In genomic region chr1:164560504-164560903, GRCh38 we compare ENCODE assay signal across 9 cellular contexts. TPM values are rescaled to one million over a fixed set of nuclear protein-coding genes. Genes with fewer than 3 reads are reported as not detected.
A peak's percentile ranks its signal among the peaks of the same experiment; 100 is the strongest.
DNase-seq lines count a peak whose midpoint lies in the region; ATAC-seq and TF ChIP-seq lines count a peak whose summit lies in the region.
"Had no signal": no experiment of that assay in that cellular context is flagged by ENCODE, and none has a peak within 500 bp of the region (broad histone marks: within the 10 kb centered on the region; RNA-seq: fewer than 3 reads in every experiment).

No MANE protein-coding gene starts in this region.

- H3K4me3 Mint-ChIP-seq in activated T-cell treated with anti-CD3 and anti-CD28 coated beads, Interleukin-2, amount 50 U/mL, for 72 hours = peak overlapping the region; percentile 81 to 90
- H3K4me3 Mint-ChIP-seq in activated T-cell treated with anti-CD3 and anti-CD28 coated beads, Interleukin-2, amount 50 U/mL, for 4 hours = no peak overlapping the region

- peaks cover 29% of the 10 kb centered on the region for H3K27me3 Mint-ChIP-seq in activated T-cell treated with anti-CD3 and anti-CD28 coated beads, Interleukin-2, amount 50 U/mL, for 72 hours (ENCODE audit: low read depth)
- H3K27me3 Mint-ChIP-seq in activated T-cell treated with anti-CD3 and anti-CD28 coated beads, Interleukin-2, amount 50 U/mL, for 4 hours (ENCODE audit: low read depth) = peaks cover 31% of the 10 kb centered on the region

- TF ChIP-seq CTCF in mucosa of descending colon (IDR thresholded peaks at IDR 0.05) = no peak
- no peak for TF ChIP-seq CTCF in tibial artery (IDR thresholded peaks at IDR 0.05)

- peaks cover 11% of the 10 kb centered on the region for H3K4me1 Mint-ChIP-seq in activated T-cell treated with anti-CD3 and anti-CD28 coated beads, Interleukin-2, amount 50 U/mL, for 72 hours (ENCODE audit: low read depth)
- H3K4me1 Mint-ChIP-seq in activated T-cell treated with anti-CD3 and anti-CD28 coated beads, Interleukin-2, amount 50 U/mL, for 4 hours (ENCODE audit: low read depth) = peaks cover 9% of the 10 kb centered on the region

- H3K4me1 ChIP-seq in mucosa of descending colon (ENCODE audit: low read depth) = no peaks in the 10 kb centered on the region
- H3K4me1 ChIP-seq in tibial artery = peaks cover 0 to 18% (median 0%) of the 10 kb centered on the region in 4 donors

- H3K27me3 ChIP-seq in tibial artery = no peaks in the 10 kb centered on the region

- no peak for ATAC-seq in activated T-cell treated with anti-CD3 and anti-CD28 coated beads, Interleukin-2, amount 50 U/mL, for 72 hours (replicated peaks in 1 of 2)
- ATAC-seq in activated T-cell treated with anti-CD3 and anti-CD28 coated beads, Interleukin-2, amount 50 U/mL, for 4 hours = no peak
- ATAC-seq in mucosa of descending colon (no peak), GM18907 (IDR thresholded peaks at IDR 0.05; ENCODE audit: unreplicated experiment) (no peak)

- peak overlapping the region; percentile 80 to 88 for H3K27ac ChIP-seq in tibial artery

- H3K36me3 ChIP-seq in mucosa of descending colon (ENCODE audit: low read depth) (no peaks in the 10 kb centered on the region), tibial artery (no peaks in the 10 kb centered on the region)

- peak overlapping the region; percentile 50 for H3K27ac Mint-ChIP-seq in activated T-cell treated with anti-CD3 and anti-CD28 coated beads, Interleukin-2, amount 50 U/mL, for 72 hours

- H3K9me3 Mint-ChIP-seq in activated T-cell treated with anti-CD3 and anti-CD28 coated beads, Interleukin-2, amount 50 U/mL, for 72 hours = no peaks in the 10 kb centered on the region
- no peaks in the 10 kb centered on the region for H3K9me3 Mint-ChIP-seq in activated T-cell treated with anti-CD3 and anti-CD28 coated beads, Interleukin-2, amount 50 U/mL, for 4 hours

- H3K9me3 ChIP-seq in mucosa of descending colon (no peaks in the 10 kb centered on the region), tibial artery (no peaks in the 10 kb centered on the region)

- DNase-seq in activated T-cell treated with anti-CD3 and anti-CD28 coated beads, Interleukin-2, amount 50 U/mL, for 72 hours = no peak
- no peak for DNase-seq in activated T-cell treated with anti-CD3 and anti-CD28 coated beads, Interleukin-2, amount 50 U/mL, for 4 hours
- DNase-seq in dermis blood vessel endothelial cell (peak; percentile 2), mucosa of descending colon (no peak), tibial artery (no peak), NCI-H1105 (lab: John Stamatoyannopoulos, UW) (no peak), A172 (ENCODE audit: low spot score) (no peak)
- DNase-seq: stimulated activated CD4-positive, alpha-beta T cell treated with anti-CD3 and anti-CD28 coated beads, Interleukin-4, amount 100 ng/mL, for 24 hours had no signal

- intact Hi-C loops in mucosa of descending colon (cut with DNase I, micrococcal nuclease) = loop anchor here in 1 of 2 donors (10.0 kb wide), 1 partner anchor 54 kb away; no protein-coding TSS in a partner anchor
- intact Hi-C loops in tibial artery (cut with DNase I; ENCODE audit: low total_unique reads) = no loop called here

- H3K4me3 ChIP-seq in mucosa of descending colon (peak overlapping the region; percentile 40), tibial artery (peak overlapping the region; percentile 62 to 89)

- no peaks in the 10 kb centered on the region for H3K36me3 Mint-ChIP-seq in activated T-cell treated with anti-CD3 and anti-CD28 coated beads, Interleukin-2, amount 50 U/mL, for 72 hours (ENCODE audit: insufficient read depth in 2 of 2)
- H3K36me3 Mint-ChIP-seq in activated T-cell treated with anti-CD3 and anti-CD28 coated beads, Interleukin-2, amount 50 U/mL, for 4 hours (ENCODE audit: insufficient read depth) = no peaks in the 10 kb centered on the region

RNA-seq across cellular contexts. Expression of gene PBX1, which starts 1.5 kb away (rescaled TPM):
- under 1 TPM; 0.62 to 0.74 TPM for total RNA-seq in activated T-cell treated with anti-CD3 and anti-CD28 coated beads, Interleukin-2, amount 50 U/mL, for 72 hours
- under 1 TPM; 0.41 to 0.48 (median 0.47) TPM for total RNA-seq in activated T-cell treated with anti-CD3 and anti-CD28 coated beads, Interleukin-2, amount 50 U/mL, for 4 hours
- total RNA-seq in dermis blood vessel endothelial cell = 8.9 and 12.4 TPM in 2 replicates
- total RNA-seq in mucosa of descending colon = 100 to 1,000 TPM in 1 of 3 donors, 10 to 100 TPM in 2; 52.6 to 182 (median 82.8) TPM
- 10.0 and 11.7 TPM in 2 replicates for total RNA-seq in A172 (2014; rRNA removed; shearing (Covaris generic))
